8 cellular contexts compared by ENCODE assay signal in genomic region chr10:79146611-79147130, GRCh38.
A peak's percentile ranks its signal among the peaks of the same experiment; 100 is the strongest.
DNase-seq lines count a peak whose midpoint lies in the region; ATAC-seq, FAIRE-seq and TF ChIP-seq lines count a peak whose summit lies in the region.

No MANE protein-coding gene starts in this region.

- CTCF ChIA-PET in RWPE1 (lab: Yijun Ruan, JAX) = no interaction called here

- H3K9me3 ChIP-seq in pancreas = no peaks in the 10 kb centered on the region

- POLR2A ChIA-PET in RWPE1 (lab: Yijun Ruan, JAX; ENCODE audit: low non-redundant PET) = interaction anchor here (1.0 kb wide), 1 partner anchor 12 kb away, joined by 3 read pairs; no protein-coding TSS in a partner anchor

- H3K4me1 ChIP-seq in pancreas = peaks cover 4 to 40% (median 13%) of the 10 kb centered on the region in 3 donors

- DNase-seq in Ammon's horn (ENCODE audit: low spot score) (peak; percentile 83), RWPE1 (ENCODE audit: low spot score) (no peak), fibroblast of villous mesenchyme (ENCODE audit: low read depth) (peak; percentile 66), pancreas (peak in 4 of 6 donors; percentile 56 to 72 (median 63)), GM19238 (ENCODE audit: insufficient read length, low spot score) (no peak), NCI-H69 (lab: John Stamatoyannopoulos, UW) (no peak)
- no peak for DNase-seq in effector CD8-positive, alpha-beta T cell (lab: John Stamatoyannopoulos, UW)

- H3K27ac ChIP-seq in RWPE1 = peak overlapping the region; percentile 99
- H3K27ac ChIP-seq in pancreas = peak overlapping the region; percentile 23 to 78 (median 61)

- peak; percentile 57 to 70 (median 65) for ATAC-seq in pancreas
- ATAC-seq in GM21619 (IDR thresholded peaks at IDR 0.05; ENCODE audit: unreplicated experiment) = no peak

- intact Hi-C loops in pancreas (cut with DNase I) = no loop called here

- H3K36me3 ChIP-seq in pancreas = peaks cover 0 to 6% (median 0%) of the 10 kb centered on the region in 3 donors

- H3K4me3 ChIP-seq in fibroblast of villous mesenchyme (ENCODE audit: low read depth, low read length) = no peak overlapping the region
- H3K4me3 ChIP-seq in pancreas = no peak overlapping the region

- H3K27me3 ChIP-seq in pancreas = no peaks in the 10 kb centered on the region

- TF ChIP-seq CTCF in RWPE1 (conservative IDR thresholded peaks at IDR 0.05; ENCODE audit: low read depth) (no peak), fibroblast of villous mesenchyme (IDR thresholded peaks at IDR 0.05; ENCODE audit: insufficient read depth, low read depth, low read length) (no peak), pancreas (IDR thresholded peaks at IDR 0.05) (no peak)

- no peak for FAIRE-seq in pancreas (lab: Jason Lieb, UNC)

- 28 to 45% methylated on average over 13 of the region's 13 CpGs for WGBS in pancreas, 2 donors

Comparison
In these comparisons a context has a peak if more than half of its experiments do, and no peak if none do; other contexts are left out.
1. DNase-seq: peak in Ammon's horn (single experiment), fibroblast of villous mesenchyme (single experiment) and pancreas (4 of 6); none in RWPE1 (single experiment), GM19238 (single experiment), effector CD8-positive, alpha-beta T cell (single experiment) and NCI-H69 (single experiment).